In the genomic region with DNA sequence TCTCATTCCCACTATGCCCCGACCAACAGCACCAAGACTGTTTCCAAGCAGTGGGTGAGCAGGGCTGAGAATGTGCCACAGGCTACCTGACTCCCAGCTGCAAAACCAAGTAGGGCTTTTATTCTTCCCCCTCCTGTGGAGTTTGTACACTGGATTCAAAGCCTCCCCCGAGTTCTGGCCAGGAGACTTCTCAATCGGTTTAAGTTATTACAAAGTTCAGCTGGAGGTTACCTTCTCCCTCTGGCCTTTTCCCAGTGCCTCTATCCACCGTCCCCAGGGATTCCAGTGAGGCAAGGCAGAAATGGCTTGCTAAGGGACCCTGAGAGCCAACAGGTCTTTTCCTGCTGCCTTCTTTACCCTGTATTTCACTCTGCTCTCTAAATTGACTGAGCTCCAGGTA, we compare ENCODE assay signal across 29 cellular contexts.
"Had no signal": no experiment of that assay in that cellular context is flagged by ENCODE, and none has a peak within 500 bp of the region (broad histone marks: within the 10 kb centered on the region; RNA-seq: fewer than 3 reads in every experiment).

No MANE protein-coding gene starts in this region.

- H3K4me1 ChIP-seq: colonic mucosa, left ventricle myocardium inferior, prostate gland, testis had no signal

- H3K79me2 ChIP-seq: hepatocyte had no signal

- H3K9me3 Mint-ChIP-seq: central memory CD8-positive, alpha-beta T cell; effector memory CD8-positive, alpha-beta T cell; T-helper 2 cell treated with Interferon-gamma antibody and Interleukin-4, amounts not matched to agents 5 μg/mL and 100 μg/mL, for 36 hours had no signal

- H3K4me3 Mint-ChIP-seq: activated CD4-positive, alpha-beta T cell treated with anti-CD3 and anti-CD28 coated beads, Interleukin-2, amount 10 ng/mL, durations not matched to agents 7 days and 5 days; activated CD8-positive, alpha-beta memory T cell treated with anti-CD3 and anti-CD28 coated beads, Interleukin-2, amount 10 ng/mL, durations not matched to agents 7 days and 5 days; activated CD8-positive, alpha-beta T cell treated with anti-CD3 and anti-CD28 coated beads for 36 hours; activated naive CD4-positive, alpha-beta T cell treated with anti-CD3 and anti-CD28 coated beads, Interleukin-2, amount 50 U/mL, for 24 hours; central memory CD8-positive, alpha-beta T cell; effector memory CD8-positive, alpha-beta T cell; immature natural killer cell; nephron; T-helper 2 cell treated with Interferon-gamma antibody and Interleukin-4, amounts not matched to agents 5 μg/mL and 100 μg/mL, for 36 hours; type B pancreatic cell had no signal

- H3K9me3 ChIP-seq: colonic mucosa, neutrophil, ovary, prostate gland, testis had no signal

- H3K27ac Mint-ChIP-seq: activated CD4-positive, alpha-beta T cell treated with anti-CD3 and anti-CD28 coated beads, Interleukin-2, amount 10 ng/mL, durations not matched to agents 7 days and 5 days; activated CD8-positive, alpha-beta memory T cell treated with anti-CD3 and anti-CD28 coated beads, Interleukin-2, amount 10 ng/mL, durations not matched to agents 7 days and 5 days; activated CD8-positive, alpha-beta T cell treated with anti-CD3 and anti-CD28 coated beads for 36 hours; activated naive CD4-positive, alpha-beta T cell treated with anti-CD3 and anti-CD28 coated beads, Interleukin-2, amount 50 U/mL, for 24 hours; effector memory CD8-positive, alpha-beta T cell; immature natural killer cell; T-helper 2 cell treated with Interferon-gamma antibody and Interleukin-4, amounts not matched to agents 5 μg/mL and 100 μg/mL, for 36 hours had no signal

- DNase-seq: activated CD4-positive, alpha-beta T cell treated with anti-CD3 and anti-CD28 coated beads, Interleukin-2, amount 10 ng/mL, durations not matched to agents 7 days and 5 days; activated CD4-positive, CD25-positive, alpha-beta regulatory T cell treated with anti-CD3 and anti-CD28 coated beads, Interleukin-2, amount 50 U/mL, for 72 hours; activated CD8-positive, alpha-beta memory T cell treated with anti-CD3 and anti-CD28 coated beads, Interleukin-2, amount 10 ng/mL, durations not matched to agents 7 days and 5 days; activated CD8-positive, alpha-beta T cell treated with anti-CD3 and anti-CD28 coated beads for 36 hours; activated gamma-delta T cell; activated T-cell treated with anti-CD3 and anti-CD28 coated beads for 4 hours; aorta; brain microvascular endothelial cell; colonic mucosa; dorsolateral prefrontal cortex; effector memory CD8-positive, alpha-beta T cell; foreskin melanocyte; immature natural killer cell; left ventricle myocardium inferior; midbrain; ovary; stimulated activated CD4-positive, alpha-beta T cell treated with anti-CD3 and anti-CD28 coated beads, Interleukin-2, amount 100 ng/mL, for 48 hours; stimulated activated CD8-positive, alpha-beta memory T cell treated with anti-CD3 and anti-CD28 coated beads, Interleukin-4, amount 100 ng/mL, for 48 hours; testis had no signal

- H3K4me2 ChIP-seq: hepatocyte had no signal

- ATAC-seq: activated CD8-positive, alpha-beta memory T cell treated with anti-CD3 and anti-CD28 coated beads, Interleukin-2, amount 10 ng/mL, durations not matched to agents 7 days and 5 days; activated CD8-positive, alpha-beta T cell treated with anti-CD3 and anti-CD28 coated beads for 36 hours; effector memory CD8-positive, alpha-beta T cell; esophagus mucosa had no signal

- H3K27me3 Mint-ChIP-seq: activated CD4-positive, alpha-beta T cell treated with anti-CD3 and anti-CD28 coated beads, Interleukin-2, amount 10 ng/mL, durations not matched to agents 7 days and 5 days; activated CD8-positive, alpha-beta T cell treated with anti-CD3 and anti-CD28 coated beads for 36 hours; activated naive CD4-positive, alpha-beta T cell treated with anti-CD3 and anti-CD28 coated beads, Interleukin-2, amount 50 U/mL, for 24 hours; type B pancreatic cell had no signal

- H3K27me3 ChIP-seq: brain microvascular endothelial cell, colonic mucosa, hepatocyte, neutrophil, ovary, testis had no signal

- H3K36me3 Mint-ChIP-seq: activated CD8-positive, alpha-beta memory T cell treated with anti-CD3 and anti-CD28 coated beads, Interleukin-2, amount 10 ng/mL, durations not matched to agents 7 days and 5 days; immature natural killer cell; type B pancreatic cell had no signal

- H2AFZ ChIP-seq: hepatocyte had no signal

- H3K4me1 Mint-ChIP-seq: activated CD8-positive, alpha-beta memory T cell treated with anti-CD3 and anti-CD28 coated beads, Interleukin-2, amount 10 ng/mL, durations not matched to agents 7 days and 5 days; central memory CD8-positive, alpha-beta T cell; immature natural killer cell had no signal

- H3K36me3 ChIP-seq: brain microvascular endothelial cell, colonic mucosa, left ventricle myocardium inferior, neutrophil, ovary, prostate gland had no signal

- H3K4me3 ChIP-seq: colonic mucosa, dorsolateral prefrontal cortex, hepatocyte, left ventricle myocardium inferior, ovary, prostate gland, testis had no signal

- H3K27ac ChIP-seq: brain microvascular endothelial cell, colonic mucosa, dorsolateral prefrontal cortex, hepatocyte, left ventricle myocardium inferior, neutrophil, ovary, prostate gland, testis, VCaP had no signal
